ENCODE assay signal across 12 cellular contexts in genomic region chr17:15649861-15650391, GRCh38. TPM values are rescaled to one million over a fixed set of nuclear protein-coding genes. Genes with fewer than 3 reads are reported as not detected.
DNase-seq lines count a peak whose midpoint lies in the region; TF ChIP-seq lines count a peak whose summit lies in the region.
"Had no signal": no experiment of that assay in that cellular context is flagged by ENCODE, and none has a peak within 500 bp of the region (broad histone marks: within the 10 kb centered on the region; RNA-seq: fewer than 3 reads in every experiment).

No MANE protein-coding gene starts in this region.

- no peaks in the 10 kb centered on the region for H3K36me3 ChIP-seq in ACC112 (ENCODE audit: insufficient read depth, low read length)

- no peak for TF ChIP-seq CTCF in GM20000 (IDR thresholded peaks at IDR 0.05; ENCODE audit: extremely low read depth, missing control alignments)

- peak overlapping the region; percentile 13 for H2AFZ ChIP-seq in ACC112 (ENCODE audit: low read length, unreplicated experiment)
- H2AFZ ChIP-seq: GM23338 had no signal

- TF ChIP-seq EP300 in Ishikawa (IDR thresholded peaks at IDR 0.05; ENCODE audit: borderline replicate concordance), result peak; percentile 74

- peak overlapping the region; percentile 86 for H3K4me3 ChIP-seq in ACC112 (ENCODE audit: low read depth, low read length)
- H3K4me3 ChIP-seq: GM23338 had no signal

- no peaks in the 10 kb centered on the region for H3K27me3 ChIP-seq in ACC112 (ENCODE audit: insufficient read depth, low read length)

- peaks cover 42% of the 10 kb centered on the region for H3K4me1 ChIP-seq in ACC112 (ENCODE audit: control insufficient read depth, insufficient read depth, low read length, unreplicated experiment)

- no peak for TF ChIP-seq RAD21 in Ishikawa (IDR thresholded peaks at IDR 0.05; ENCODE audit: low read depth)

- DNase-seq in dermis microvascular lymphatic vessel endothelial cell (ENCODE audit: low read depth in 2 of 2), result peak; percentile 64 to 75
- peak; percentile 49 for DNase-seq in myocyte (ENCODE audit: low read depth)
- DNase-seq in GM20000 (ENCODE audit: low spot score), result no peak
- no peak for DNase-seq in NCI-H226
- DNase-seq in stimulated activated naive CD4-positive, alpha-beta T cell treated with Interleukin-2 at 50 U/mL for 16 hours (lab: John Stamatoyannopoulos, UW), result no peak
- no peak for DNase-seq in NCI-H748 (lab: John Stamatoyannopoulos, UW; ENCODE audit: unreplicated experiment)
- DNase-seq: head of caudate nucleus, NCI-H146 had no signal

- peak overlapping the region; percentile 59 for H3K27ac ChIP-seq in ACC112 (ENCODE audit: low read depth, low read length)

- H3K79me2 ChIP-seq in ACC112 (ENCODE audit: control insufficient read depth, insufficient read depth, low read length, unreplicated experiment), result peaks cover 32% of the 10 kb centered on the region

TF ChIP-seq in Ishikawa, 13 proteins besides CTCF, POLR2A, EP300 and RAD21:
- TF ChIP-seq CEBPB (IDR thresholded peaks at IDR 0.05) (0 out of 2 replicates have a peak, but pooled peaks have one; percentile 28), CREB1 (IDR thresholded peaks at IDR 0.05; ENCODE audit: low read depth) (no peak), TEAD4 (IDR thresholded peaks at IDR 0.05) (0 out of 2 replicates have a peak, but pooled peaks have one; percentile 44), ZBTB7A (IDR thresholded peaks at IDR 0.05; ENCODE audit: low read depth) (peak; percentile 70; the same call in 1 of the 2 replicates), NFIC (IDR thresholded peaks at IDR 0.05) (peak; percentile 79), TAF1 (IDR thresholded peaks at IDR 0.05; ENCODE audit: low read depth) (no peak), EGR1 (IDR thresholded peaks at IDR 0.05) (no peak), YY1 (IDR thresholded peaks at IDR 0.05; ENCODE audit: low read depth) (no peak), FOXM1 (IDR thresholded peaks at IDR 0.05; ENCODE audit: borderline replicate concordance, low read depth) (peak; percentile 68; the same call in 1 of the 2 replicates), TCF12 (IDR thresholded peaks at IDR 0.05; ENCODE audit: low read depth) (peak; percentile 79)
- TF ChIP-seq, protein P1, sequence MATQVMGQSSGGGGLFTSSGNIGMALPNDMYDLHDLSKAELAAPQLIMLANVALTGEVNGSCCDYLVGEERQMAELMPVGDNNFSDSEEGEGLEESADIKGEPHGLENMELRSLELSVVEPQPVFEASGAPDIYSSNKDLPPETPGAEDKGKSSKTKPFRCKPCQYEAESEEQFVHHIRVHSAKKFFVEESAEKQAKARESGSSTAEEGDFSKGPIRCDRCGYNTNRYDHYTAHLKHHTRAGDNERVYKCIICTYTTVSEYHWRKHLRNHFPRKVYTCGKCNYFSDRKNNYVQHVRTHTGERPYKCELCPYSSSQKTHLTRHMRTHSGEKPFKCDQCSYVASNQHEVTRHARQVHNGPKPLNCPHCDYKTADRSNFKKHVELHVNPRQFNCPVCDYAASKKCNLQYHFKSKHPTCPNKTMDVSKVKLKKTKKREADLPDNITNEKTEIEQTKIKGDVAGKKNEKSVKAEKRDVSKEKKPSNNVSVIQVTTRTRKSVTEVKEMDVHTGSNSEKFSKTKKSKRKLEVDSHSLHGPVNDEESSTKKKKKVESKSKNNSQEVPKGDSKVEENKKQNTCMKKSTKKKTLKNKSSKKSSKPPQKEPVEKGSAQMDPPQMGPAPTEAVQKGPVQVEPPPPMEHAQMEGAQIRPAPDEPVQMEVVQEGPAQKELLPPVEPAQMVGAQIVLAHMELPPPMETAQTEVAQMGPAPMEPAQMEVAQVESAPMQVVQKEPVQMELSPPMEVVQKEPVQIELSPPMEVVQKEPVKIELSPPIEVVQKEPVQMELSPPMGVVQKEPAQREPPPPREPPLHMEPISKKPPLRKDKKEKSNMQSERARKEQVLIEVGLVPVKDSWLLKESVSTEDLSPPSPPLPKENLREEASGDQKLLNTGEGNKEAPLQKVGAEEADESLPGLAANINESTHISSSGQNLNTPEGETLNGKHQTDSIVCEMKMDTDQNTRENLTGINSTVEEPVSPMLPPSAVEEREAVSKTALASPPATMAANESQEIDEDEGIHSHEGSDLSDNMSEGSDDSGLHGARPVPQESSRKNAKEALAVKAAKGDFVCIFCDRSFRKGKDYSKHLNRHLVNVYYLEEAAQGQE (IDR thresholded peaks at IDR 0.05; ENCODE audit: low read depth), result no peak
- TF ChIP-seq, protein P2, sequence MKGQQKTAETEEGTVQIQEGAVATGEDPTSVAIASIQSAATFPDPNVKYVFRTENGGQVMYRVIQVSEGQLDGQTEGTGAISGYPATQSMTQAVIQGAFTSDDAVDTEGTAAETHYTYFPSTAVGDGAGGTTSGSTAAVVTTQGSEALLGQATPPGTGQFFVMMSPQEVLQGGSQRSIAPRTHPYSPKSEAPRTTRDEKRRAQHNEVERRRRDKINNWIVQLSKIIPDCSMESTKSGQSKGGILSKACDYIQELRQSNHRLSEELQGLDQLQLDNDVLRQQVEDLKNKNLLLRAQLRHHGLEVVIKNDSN (IDR thresholded peaks at IDR 0.05), result no peak
- TF ChIP-seq, protein P3, sequence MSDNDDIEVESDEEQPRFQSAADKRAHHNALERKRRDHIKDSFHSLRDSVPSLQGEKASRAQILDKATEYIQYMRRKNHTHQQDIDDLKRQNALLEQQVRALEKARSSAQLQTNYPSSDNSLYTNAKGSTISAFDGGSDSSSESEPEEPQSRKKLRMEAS (IDR thresholded peaks at IDR 0.05), result peak; percentile 72; the same call in 1 of the 2 replicates

RNA-seq across cellular contexts. Expression of gene FBXW10B, which starts 30.4 kb away (rescaled TPM):
- total RNA-seq in dermis microvascular lymphatic vessel endothelial cell (0.13 TPM in 1 of 2 replicates, not detected in the other), myocyte (0.31 and 1.3 TPM in 2 replicates)
- polyA plus RNA-seq in myocyte (2012), result 3.3 TPM
- total RNA-seq: G401 had no signal
- polyA plus RNA-seq: GM23338 had no signal

RNA-seq across cellular contexts. Expression of gene TRIM16, which starts 34.2 kb away (rescaled TPM):
- 41.5 and 58.3 TPM in 2 replicates for total RNA-seq in dermis microvascular lymphatic vessel endothelial cell
- 62.9 and 77.9 TPM in 2 replicates for total RNA-seq in myocyte
- polyA plus RNA-seq in myocyte (2012), result 103 TPM

RNA-seq across cellular contexts. Expression of gene ZNF286A, which starts 49.6 kb away (rescaled TPM):
- total RNA-seq in dermis microvascular lymphatic vessel endothelial cell (25.4 and 37.0 TPM in 2 replicates), myocyte (36.0 and 55.3 TPM in 2 replicates)
- 27.7 TPM for polyA plus RNA-seq in myocyte (2012)

Comparison
In these comparisons a context has a peak if more than half of its experiments do, and no peak if none do; other contexts are left out.
1. DNase-seq: peak in dermis microvascular lymphatic vessel endothelial cell (2 of 2) and myocyte (single experiment); none in GM20000 (single experiment), NCI-H226 (single experiment), stimulated activated naive CD4-positive, alpha-beta T cell treated with Interleukin-2 at 50 U/mL for 16 hours (single experiment) and NCI-H748 (single experiment).